In the genomic region with DNA sequence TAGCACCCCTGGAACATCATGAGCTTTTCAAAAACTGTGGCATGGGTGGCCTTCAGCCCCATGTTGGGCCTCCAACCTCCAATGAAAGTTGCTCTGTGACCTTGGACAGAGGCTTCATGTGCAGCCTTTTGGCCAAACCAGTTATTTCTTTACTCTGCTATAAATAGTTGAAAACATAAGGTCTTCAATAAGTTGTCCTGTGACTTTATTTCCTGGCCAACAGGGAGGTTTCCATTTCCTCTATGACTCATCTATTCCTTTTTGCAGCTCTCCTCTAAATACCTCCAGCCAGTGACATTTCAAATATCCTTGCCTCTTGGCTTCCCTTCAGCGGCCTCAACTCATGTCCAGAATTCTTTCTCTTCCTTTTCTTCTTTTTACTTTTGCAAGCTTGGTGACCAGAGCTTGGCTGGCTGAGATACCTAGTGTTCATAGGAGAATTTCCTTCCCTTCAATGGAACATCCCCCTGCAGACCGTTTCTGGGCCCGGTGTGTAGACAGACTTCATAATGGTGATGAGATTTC, we compare ENCODE assay signal across 1 cellular context.
A peak's percentile ranks its signal among the peaks of the same experiment; 100 is the strongest.
TF ChIP-seq lines count a peak whose summit lies in the region.

No MANE protein-coding gene starts in this region.

TF ChIP-seq in K562, 482 proteins besides CTCF, POLR2A, EP300 and RAD21 (continued from another document and continues in another):
- no peak for TF ChIP-seq HNRNPH1 (optimal IDR thresholded peaks at IDR 0.05; ENCODE audit: low read depth, low read length)
- TF ChIP-seq ZNF282 (CRISPR knock-in tag; IDR thresholded peaks at IDR 0.05): no peak
- peak; percentile 93 for TF ChIP-seq FOSL1 (tag; conservative IDR thresholded peaks at IDR 0.05)
- TF ChIP-seq NR2C1 (IDR thresholded peaks at IDR 0.05): no peak
- TF ChIP-seq NR2C1 (tag; IDR thresholded peaks at IDR 0.05): no peak
- TF ChIP-seq RNF2 (IDR thresholded peaks at IDR 0.05): no peak
- TF ChIP-seq HMGN3 (IDR thresholded peaks at IDR 0.05; ENCODE audit: borderline replicate concordance, extremely low read depth, insufficient read length, low read depth, low read length): no peak
- no peak for TF ChIP-seq CBX3 (IDR thresholded peaks at IDR 0.05; ENCODE audit: borderline replicate concordance in 1 of 2, low read length in 2 of 2)
- no peak for TF ChIP-seq C11orf30 (IDR thresholded peaks at IDR 0.05; ENCODE audit: low read depth)
- TF ChIP-seq NFRKB (IDR thresholded peaks at IDR 0.05; ENCODE audit: low read depth): no peak
- TF ChIP-seq TEAD2 (tag; IDR thresholded peaks at IDR 0.05): no peak
- TF ChIP-seq PHF8 (IDR thresholded peaks at IDR 0.05; ENCODE audit: borderline replicate concordance, low read length): no peak
- 0 out of 4 replicates have a peak, but pooled peaks of 1 of the 2 experiments have one; percentile 43 for TF ChIP-seq MAZ (CRISPR knock-in tag; conservative IDR thresholded peaks at IDR 0.05 in 1 of 2, IDR thresholded peaks at IDR 0.05 in 1 of 2)
- TF ChIP-seq, protein P1, sequence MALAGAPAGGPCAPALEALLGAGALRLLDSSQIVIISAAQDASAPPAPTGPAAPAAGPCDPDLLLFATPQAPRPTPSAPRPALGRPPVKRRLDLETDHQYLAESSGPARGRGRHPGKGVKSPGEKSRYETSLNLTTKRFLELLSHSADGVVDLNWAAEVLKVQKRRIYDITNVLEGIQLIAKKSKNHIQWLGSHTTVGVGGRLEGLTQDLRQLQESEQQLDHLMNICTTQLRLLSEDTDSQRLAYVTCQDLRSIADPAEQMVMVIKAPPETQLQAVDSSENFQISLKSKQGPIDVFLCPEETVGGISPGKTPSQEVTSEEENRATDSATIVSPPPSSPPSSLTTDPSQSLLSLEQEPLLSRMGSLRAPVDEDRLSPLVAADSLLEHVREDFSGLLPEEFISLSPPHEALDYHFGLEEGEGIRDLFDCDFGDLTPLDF (CRISPR knock-in tag; IDR thresholded peaks at IDR 0.05): no peak
- TF ChIP-seq, protein P2, sequence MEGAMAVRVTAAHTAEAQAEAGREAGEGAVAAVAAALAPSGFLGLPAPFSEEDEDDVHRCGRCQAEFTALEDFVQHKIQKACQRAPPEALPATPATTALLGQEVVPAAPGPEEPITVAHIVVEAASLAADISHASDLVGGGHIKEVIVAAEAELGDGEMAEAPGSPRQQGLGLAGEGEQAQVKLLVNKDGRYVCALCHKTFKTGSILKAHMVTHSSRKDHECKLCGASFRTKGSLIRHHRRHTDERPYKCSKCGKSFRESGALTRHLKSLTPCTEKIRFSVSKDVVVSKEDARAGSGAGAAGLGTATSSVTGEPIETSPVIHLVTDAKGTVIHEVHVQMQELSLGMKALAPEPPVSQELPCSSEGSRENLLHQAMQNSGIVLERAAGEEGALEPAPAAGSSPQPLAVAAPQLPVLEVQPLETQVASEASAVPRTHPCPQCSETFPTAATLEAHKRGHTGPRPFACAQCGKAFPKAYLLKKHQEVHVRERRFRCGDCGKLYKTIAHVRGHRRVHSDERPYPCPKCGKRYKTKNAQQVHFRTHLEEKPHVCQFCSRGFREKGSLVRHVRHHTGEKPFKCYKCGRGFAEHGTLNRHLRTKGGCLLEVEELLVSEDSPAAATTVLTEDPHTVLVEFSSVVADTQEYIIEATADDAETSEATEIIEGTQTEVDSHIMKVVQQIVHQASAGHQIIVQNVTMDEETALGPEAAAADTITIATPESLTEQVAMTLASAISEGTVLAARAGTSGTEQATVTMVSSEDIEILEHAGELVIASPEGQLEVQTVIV (CRISPR knock-in tag; IDR thresholded peaks at IDR 0.05; ENCODE audit: borderline replicate concordance): no peak
- 0 out of 2 replicates have a peak, but pooled peaks have one; percentile 34 for TF ChIP-seq NFXL1 (CRISPR knock-in tag; IDR thresholded peaks at IDR 0.05)
- no peak for TF ChIP-seq GATA2 (CRISPR knock-in tag; IDR thresholded peaks at IDR 0.05)
- TF ChIP-seq SETDB1 (IDR thresholded peaks at IDR 0.05; ENCODE audit: low read length): no peak
- TF ChIP-seq, protein P3, sequence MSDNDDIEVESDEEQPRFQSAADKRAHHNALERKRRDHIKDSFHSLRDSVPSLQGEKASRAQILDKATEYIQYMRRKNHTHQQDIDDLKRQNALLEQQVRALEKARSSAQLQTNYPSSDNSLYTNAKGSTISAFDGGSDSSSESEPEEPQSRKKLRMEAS (CRISPR knock-in tag; IDR thresholded peaks at IDR 0.05): no peak
- no peak for TF ChIP-seq RB1 (IDR thresholded peaks at IDR 0.05; ENCODE audit: low read depth)
- TF ChIP-seq, protein P4, sequence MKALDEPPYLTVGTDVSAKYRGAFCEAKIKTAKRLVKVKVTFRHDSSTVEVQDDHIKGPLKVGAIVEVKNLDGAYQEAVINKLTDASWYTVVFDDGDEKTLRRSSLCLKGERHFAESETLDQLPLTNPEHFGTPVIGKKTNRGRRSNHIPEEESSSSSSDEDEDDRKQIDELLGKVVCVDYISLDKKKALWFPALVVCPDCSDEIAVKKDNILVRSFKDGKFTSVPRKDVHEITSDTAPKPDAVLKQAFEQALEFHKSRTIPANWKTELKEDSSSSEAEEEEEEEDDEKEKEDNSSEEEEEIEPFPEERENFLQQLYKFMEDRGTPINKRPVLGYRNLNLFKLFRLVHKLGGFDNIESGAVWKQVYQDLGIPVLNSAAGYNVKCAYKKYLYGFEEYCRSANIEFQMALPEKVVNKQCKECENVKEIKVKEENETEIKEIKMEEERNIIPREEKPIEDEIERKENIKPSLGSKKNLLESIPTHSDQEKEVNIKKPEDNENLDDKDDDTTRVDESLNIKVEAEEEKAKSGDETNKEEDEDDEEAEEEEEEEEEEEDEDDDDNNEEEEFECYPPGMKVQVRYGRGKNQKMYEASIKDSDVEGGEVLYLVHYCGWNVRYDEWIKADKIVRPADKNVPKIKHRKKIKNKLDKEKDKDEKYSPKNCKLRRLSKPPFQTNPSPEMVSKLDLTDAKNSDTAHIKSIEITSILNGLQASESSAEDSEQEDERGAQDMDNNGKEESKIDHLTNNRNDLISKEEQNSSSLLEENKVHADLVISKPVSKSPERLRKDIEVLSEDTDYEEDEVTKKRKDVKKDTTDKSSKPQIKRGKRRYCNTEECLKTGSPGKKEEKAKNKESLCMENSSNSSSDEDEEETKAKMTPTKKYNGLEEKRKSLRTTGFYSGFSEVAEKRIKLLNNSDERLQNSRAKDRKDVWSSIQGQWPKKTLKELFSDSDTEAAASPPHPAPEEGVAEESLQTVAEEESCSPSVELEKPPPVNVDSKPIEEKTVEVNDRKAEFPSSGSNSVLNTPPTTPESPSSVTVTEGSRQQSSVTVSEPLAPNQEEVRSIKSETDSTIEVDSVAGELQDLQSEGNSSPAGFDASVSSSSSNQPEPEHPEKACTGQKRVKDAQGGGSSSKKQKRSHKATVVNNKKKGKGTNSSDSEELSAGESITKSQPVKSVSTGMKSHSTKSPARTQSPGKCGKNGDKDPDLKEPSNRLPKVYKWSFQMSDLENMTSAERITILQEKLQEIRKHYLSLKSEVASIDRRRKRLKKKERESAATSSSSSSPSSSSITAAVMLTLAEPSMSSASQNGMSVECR (CRISPR knock-in tag; IDR thresholded peaks at IDR 0.05): no peak
- no peak for TF ChIP-seq ZNF764 (CRISPR knock-in tag; IDR thresholded peaks at IDR 0.05; ENCODE audit: low read depth)
- TF ChIP-seq KLF1 (tag; IDR thresholded peaks at IDR 0.05): no peak
- no peak for TF ChIP-seq HDAC2 (IDR thresholded peaks at IDR 0.05)
- TF ChIP-seq, protein P5, sequence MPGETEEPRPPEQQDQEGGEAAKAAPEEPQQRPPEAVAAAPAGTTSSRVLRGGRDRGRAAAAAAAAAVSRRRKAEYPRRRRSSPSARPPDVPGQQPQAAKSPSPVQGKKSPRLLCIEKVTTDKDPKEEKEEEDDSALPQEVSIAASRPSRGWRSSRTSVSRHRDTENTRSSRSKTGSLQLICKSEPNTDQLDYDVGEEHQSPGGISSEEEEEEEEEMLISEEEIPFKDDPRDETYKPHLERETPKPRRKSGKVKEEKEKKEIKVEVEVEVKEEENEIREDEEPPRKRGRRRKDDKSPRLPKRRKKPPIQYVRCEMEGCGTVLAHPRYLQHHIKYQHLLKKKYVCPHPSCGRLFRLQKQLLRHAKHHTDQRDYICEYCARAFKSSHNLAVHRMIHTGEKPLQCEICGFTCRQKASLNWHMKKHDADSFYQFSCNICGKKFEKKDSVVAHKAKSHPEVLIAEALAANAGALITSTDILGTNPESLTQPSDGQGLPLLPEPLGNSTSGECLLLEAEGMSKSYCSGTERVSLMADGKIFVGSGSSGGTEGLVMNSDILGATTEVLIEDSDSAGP (CRISPR knock-in tag; IDR thresholded peaks at IDR 0.05): peak; percentile 55; the same call in 1 of the 2 replicates
- no peak for TF ChIP-seq NR4A1 (CRISPR knock-in tag; IDR thresholded peaks at IDR 0.05)
- TF ChIP-seq NR4A1 (tag; IDR thresholded peaks at IDR 0.05): peak; percentile 54; the same call in 1 of the 2 replicates
- TF ChIP-seq, protein P6, sequence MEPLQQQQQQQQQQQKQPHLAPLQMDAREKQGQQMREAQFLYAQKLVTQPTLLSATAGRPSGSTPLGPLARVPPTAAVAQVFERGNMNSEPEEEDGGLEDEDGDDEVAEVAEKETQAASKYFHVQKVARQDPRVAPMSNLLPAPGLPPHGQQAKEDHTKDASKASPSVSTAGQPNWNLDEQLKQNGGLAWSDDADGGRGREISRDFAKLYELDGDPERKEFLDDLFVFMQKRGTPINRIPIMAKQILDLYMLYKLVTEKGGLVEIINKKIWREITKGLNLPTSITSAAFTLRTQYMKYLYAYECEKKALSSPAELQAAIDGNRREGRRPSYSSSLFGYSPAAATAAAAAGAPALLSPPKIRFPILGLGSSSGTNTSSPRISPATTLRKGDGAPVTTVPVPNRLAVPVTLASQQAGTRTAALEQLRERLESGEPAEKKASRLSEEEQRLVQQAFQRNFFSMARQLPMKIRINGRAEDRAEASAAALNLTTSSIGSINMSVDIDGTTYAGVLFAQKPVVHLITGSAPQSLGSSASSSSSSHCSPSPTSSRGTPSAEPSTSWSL (CRISPR knock-in tag; IDR thresholded peaks at IDR 0.05; ENCODE audit: borderline replicate concordance): no peak
- TF ChIP-seq TEAD4 (IDR thresholded peaks at IDR 0.05; ENCODE audit: low read length): no peak
- no peak for TF ChIP-seq TEAD4 (CRISPR knock-in tag; IDR thresholded peaks at IDR 0.05; ENCODE audit: borderline replicate concordance)
- no peak for TF ChIP-seq TAF15 (IDR thresholded peaks at IDR 0.05; ENCODE audit: low read depth, low read length)
- TF ChIP-seq NCOA4 (IDR thresholded peaks at IDR 0.05; ENCODE audit: partially characterized antibody): no peak
- TF ChIP-seq, protein P7, sequence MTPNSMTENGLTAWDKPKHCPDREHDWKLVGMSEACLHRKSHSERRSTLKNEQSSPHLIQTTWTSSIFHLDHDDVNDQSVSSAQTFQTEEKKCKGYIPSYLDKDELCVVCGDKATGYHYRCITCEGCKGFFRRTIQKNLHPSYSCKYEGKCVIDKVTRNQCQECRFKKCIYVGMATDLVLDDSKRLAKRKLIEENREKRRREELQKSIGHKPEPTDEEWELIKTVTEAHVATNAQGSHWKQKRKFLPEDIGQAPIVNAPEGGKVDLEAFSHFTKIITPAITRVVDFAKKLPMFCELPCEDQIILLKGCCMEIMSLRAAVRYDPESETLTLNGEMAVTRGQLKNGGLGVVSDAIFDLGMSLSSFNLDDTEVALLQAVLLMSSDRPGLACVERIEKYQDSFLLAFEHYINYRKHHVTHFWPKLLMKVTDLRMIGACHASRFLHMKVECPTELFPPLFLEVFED (CRISPR knock-in tag; conservative IDR thresholded peaks at IDR 0.05): 0 out of 2 replicates have a peak, but pooled peaks have one; percentile 42
- TF ChIP-seq NRF1 (conservative IDR thresholded peaks at IDR 0.05 in 1 of 2, IDR thresholded peaks at IDR 0.05 in 1 of 2): no peak
- no peak for TF ChIP-seq BRD4 (IDR thresholded peaks at IDR 0.05)
- TF ChIP-seq, protein P8, sequence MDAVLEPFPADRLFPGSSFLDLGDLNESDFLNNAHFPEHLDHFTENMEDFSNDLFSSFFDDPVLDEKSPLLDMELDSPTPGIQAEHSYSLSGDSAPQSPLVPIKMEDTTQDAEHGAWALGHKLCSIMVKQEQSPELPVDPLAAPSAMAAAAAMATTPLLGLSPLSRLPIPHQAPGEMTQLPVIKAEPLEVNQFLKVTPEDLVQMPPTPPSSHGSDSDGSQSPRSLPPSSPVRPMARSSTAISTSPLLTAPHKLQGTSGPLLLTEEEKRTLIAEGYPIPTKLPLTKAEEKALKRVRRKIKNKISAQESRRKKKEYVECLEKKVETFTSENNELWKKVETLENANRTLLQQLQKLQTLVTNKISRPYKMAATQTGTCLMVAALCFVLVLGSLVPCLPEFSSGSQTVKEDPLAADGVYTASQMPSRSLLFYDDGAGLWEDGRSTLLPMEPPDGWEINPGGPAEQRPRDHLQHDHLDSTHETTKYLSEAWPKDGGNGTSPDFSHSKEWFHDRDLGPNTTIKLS (IDR thresholded peaks at IDR 0.05; ENCODE audit: borderline replicate concordance, low read depth): no peak
- TF ChIP-seq, protein P9, sequence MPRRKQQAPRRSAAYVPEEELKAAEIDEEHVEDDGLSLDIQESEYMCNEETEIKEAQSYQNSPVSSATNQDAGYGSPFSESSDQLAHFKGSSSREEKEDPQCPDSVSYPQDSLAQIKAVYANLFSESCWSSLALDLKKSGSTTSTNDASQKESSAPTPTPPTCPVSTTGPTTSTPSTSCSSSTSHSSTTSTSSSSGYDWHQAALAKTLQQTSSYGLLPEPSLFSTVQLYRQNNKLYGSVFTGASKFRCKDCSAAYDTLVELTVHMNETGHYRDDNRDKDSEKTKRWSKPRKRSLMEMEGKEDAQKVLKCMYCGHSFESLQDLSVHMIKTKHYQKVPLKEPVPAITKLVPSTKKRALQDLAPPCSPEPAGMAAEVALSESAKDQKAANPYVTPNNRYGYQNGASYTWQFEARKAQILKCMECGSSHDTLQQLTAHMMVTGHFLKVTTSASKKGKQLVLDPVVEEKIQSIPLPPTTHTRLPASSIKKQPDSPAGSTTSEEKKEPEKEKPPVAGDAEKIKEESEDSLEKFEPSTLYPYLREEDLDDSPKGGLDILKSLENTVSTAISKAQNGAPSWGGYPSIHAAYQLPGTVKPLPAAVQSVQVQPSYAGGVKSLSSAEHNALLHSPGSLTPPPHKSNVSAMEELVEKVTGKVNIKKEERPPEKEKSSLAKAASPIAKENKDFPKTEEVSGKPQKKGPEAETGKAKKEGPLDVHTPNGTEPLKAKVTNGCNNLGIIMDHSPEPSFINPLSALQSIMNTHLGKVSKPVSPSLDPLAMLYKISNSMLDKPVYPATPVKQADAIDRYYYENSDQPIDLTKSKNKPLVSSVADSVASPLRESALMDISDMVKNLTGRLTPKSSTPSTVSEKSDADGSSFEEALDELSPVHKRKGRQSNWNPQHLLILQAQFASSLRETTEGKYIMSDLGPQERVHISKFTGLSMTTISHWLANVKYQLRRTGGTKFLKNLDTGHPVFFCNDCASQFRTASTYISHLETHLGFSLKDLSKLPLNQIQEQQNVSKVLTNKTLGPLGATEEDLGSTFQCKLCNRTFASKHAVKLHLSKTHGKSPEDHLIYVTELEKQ (CRISPR knock-in tag; IDR thresholded peaks at IDR 0.05): 0 out of 2 replicates have a peak, but pooled peaks have one; percentile 64
- TF ChIP-seq KDM4B (IDR thresholded peaks at IDR 0.05; ENCODE audit: borderline replicate concordance in 2 of 2, low read depth in 1 of 2): no peak
- TF ChIP-seq ZNF75A (CRISPR knock-in tag; IDR thresholded peaks at IDR 0.05): no peak
- no peak for TF ChIP-seq MECOM (CRISPR knock-in tag; IDR thresholded peaks at IDR 0.05)
- no peak for TF ChIP-seq ZNF583 (CRISPR knock-in tag; IDR thresholded peaks at IDR 0.05)
- TF ChIP-seq ZC3H11A (IDR thresholded peaks at IDR 0.05; ENCODE audit: low read depth, low read length): no peak
- TF ChIP-seq DPF2 (IDR thresholded peaks at IDR 0.05): no peak
- TF ChIP-seq ZNF212 (CRISPR knock-in tag; IDR thresholded peaks at IDR 0.05): 0 out of 2 replicates have a peak, but pooled peaks have one; percentile 22
- peak; percentile 47; the same call in 1 of the 2 replicates for TF ChIP-seq ETV1 (tag; conservative IDR thresholded peaks at IDR 0.05; ENCODE audit: low read depth)
